Comparison of ENCODE assay signal across 8 cellular contexts in genomic region chr20:56628015-56628872, GRCh38.
DNase-seq lines count a peak whose midpoint lies in the region; ATAC-seq, FAIRE-seq and TF ChIP-seq lines count a peak whose summit lies in the region.

No MANE protein-coding gene starts in this region.

- peak in 1 of 2 donors; percentile 23 for ATAC-seq in stimulated activated naive B cell treated with anti-CD40 and anti-IgM and Interleukin-4, amounts not matched to agents 10 μg/mL and 1 μg/mL and 100 μg/mL, for 72 hours (replicated peaks)
- ATAC-seq in HG03039 (IDR thresholded peaks at IDR 0.05; ENCODE audit: unreplicated experiment), result no peak

- FAIRE-seq in H54 (lab: Jason Lieb, UNC), result no peak

- H3K4me3 ChIP-seq in iPS-11a (ENCODE audit: low read depth, low read length), result peak overlapping the region; percentile 92

- peak overlapping the region; percentile 46 to 61 for H3K4me3 Mint-ChIP-seq in stimulated activated naive B cell treated with anti-CD40 and anti-IgM and Interleukin-4, amounts not matched to agents 10 μg/mL and 1 μg/mL and 100 μg/mL, for 72 hours

- H3K4me1 Mint-ChIP-seq in stimulated activated naive B cell treated with anti-CD40 and anti-IgM and Interleukin-4, amounts not matched to agents 10 μg/mL and 1 μg/mL and 100 μg/mL, for 72 hours, result peaks cover 12 to 23% of the 10 kb centered on the region in 2 donors

- H3K36me3 Mint-ChIP-seq in stimulated activated naive B cell treated with anti-CD40 and anti-IgM and Interleukin-4, amounts not matched to agents 10 μg/mL and 1 μg/mL and 100 μg/mL, for 72 hours, result no peaks in the 10 kb centered on the region

- peaks cover 56 to 91% of the 10 kb centered on the region in 2 donors for H3K27me3 Mint-ChIP-seq in stimulated activated naive B cell treated with anti-CD40 and anti-IgM and Interleukin-4, amounts not matched to agents 10 μg/mL and 1 μg/mL and 100 μg/mL, for 72 hours

- DNase-seq in NOMO-1 treated with DMSO at 0.1 percent for 48 hours (lab: John Stamatoyannopoulos, UW; ENCODE audit: unreplicated experiment) (peak; percentile 21), NOMO-1 treated with dmso at 0.1 percent for 144 hours (lab: John Stamatoyannopoulos, UW; ENCODE audit: unreplicated experiment) (no peak), H54 (ENCODE audit: insufficient read length, low spot score) (no peak), medulla oblongata (ENCODE audit: extremely low spot score) (no peak)
- DNase-seq in activated CD8-positive, alpha-beta memory T cell treated with anti-CD3 and anti-CD28 coated beads, Interleukin-2, amount 50 U/mL, for 48 hours, result peak; percentile 52
- DNase-seq in stimulated activated naive B cell treated with anti-CD40 and anti-IgM and Interleukin-4, amounts not matched to agents 10 μg/mL and 1 μg/mL and 100 μg/mL, for 72 hours, result peak; percentile 4

- no peak for TF ChIP-seq POLR2A in H54 (IDR thresholded peaks at IDR 0.05; ENCODE audit: low read depth, low read length)

- H3K9me3 Mint-ChIP-seq in stimulated activated naive B cell treated with anti-CD40 and anti-IgM and Interleukin-4, amounts not matched to agents 10 μg/mL and 1 μg/mL and 100 μg/mL, for 72 hours, result no peaks in the 10 kb centered on the region

- H3K27ac Mint-ChIP-seq in stimulated activated naive B cell treated with anti-CD40 and anti-IgM and Interleukin-4, amounts not matched to agents 10 μg/mL and 1 μg/mL and 100 μg/mL, for 72 hours, result peak overlapping the region; percentile 73

Comparison
In these comparisons a context has a peak if more than half of its experiments do, and no peak if none do; other contexts are left out.
1. DNase-seq: peak in NOMO-1 treated with DMSO at 0.1 percent for 48 hours (single experiment), activated CD8-positive, alpha-beta memory T cell treated with anti-CD3 and anti-CD28 coated beads, Interleukin-2, amount 50 U/mL, for 48 hours (single experiment) and stimulated activated naive B cell treated with anti-CD40 and anti-IgM and Interleukin-4, amounts not matched to agents 10 μg/mL and 1 μg/mL and 100 μg/mL, for 72 hours (single experiment); none in NOMO-1 treated with dmso at 0.1 percent for 144 hours (single experiment), H54 (single experiment) and medulla oblongata (single experiment).